In the genomic region with DNA sequence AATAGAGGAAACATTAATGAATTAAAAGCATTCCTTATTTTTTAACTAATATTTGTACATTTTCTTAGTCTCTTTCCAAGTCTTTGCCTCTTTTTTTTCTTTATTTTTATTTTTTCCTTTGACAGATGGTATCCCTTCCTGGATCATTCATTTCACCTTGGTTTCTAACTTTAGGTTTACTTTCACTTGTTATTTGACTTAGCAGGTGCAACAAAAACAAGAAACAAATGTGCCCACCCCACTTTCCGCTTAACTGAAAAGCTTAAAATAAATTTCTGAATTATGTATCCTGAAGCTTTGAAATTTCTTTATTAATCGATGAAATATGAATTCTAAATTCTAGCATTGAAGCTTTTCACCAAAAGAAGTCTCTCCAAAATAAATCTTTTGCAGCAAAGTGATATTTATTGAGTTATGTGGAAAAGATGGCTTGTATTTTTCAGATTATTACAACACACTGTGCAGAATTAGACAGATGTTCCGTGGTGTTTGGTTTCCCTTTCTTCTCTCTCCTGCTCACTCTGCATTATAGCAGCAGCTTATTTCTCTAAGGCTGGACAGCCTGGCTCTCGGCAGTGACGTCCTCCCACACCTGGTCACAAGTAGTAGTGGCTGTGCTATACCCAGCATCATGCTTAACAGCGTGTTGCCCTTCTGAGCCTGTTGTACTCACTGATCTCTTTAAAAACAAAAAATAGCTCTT, we compare ENCODE assay signal across 17 cellular contexts.
DNase-seq lines count a peak whose midpoint lies in the region; ATAC-seq and TF ChIP-seq lines count a peak whose summit lies in the region.
"Had no signal": no experiment of that assay in that cellular context is flagged by ENCODE, and none has a peak within 500 bp of the region (broad histone marks: within the 10 kb centered on the region; RNA-seq: fewer than 3 reads in every experiment).

No MANE protein-coding gene starts in this region.

- no peak overlapping the region for H3K4me3 Mint-ChIP-seq in activated CD4-positive, alpha-beta T cell treated with anti-CD3 and anti-CD28 coated beads for 36 hours
- no peak overlapping the region for H3K4me3 Mint-ChIP-seq in activated CD4-positive, alpha-beta T cell treated with anti-CD3 and anti-CD28 coated beads, Interleukin-2, amount 10 ng/mL, durations not matched to agents 7 days and 5 days
- H3K4me3 Mint-ChIP-seq: activated CD4-positive, alpha-beta T cell treated with anti-CD3 and anti-CD28 coated beads, Interleukin-2, amount 10 ng/mL, durations not matched to agents 24 days and 14 days; activated T-cell treated with anti-CD3 and anti-CD28 coated beads, Interleukin-2, amount 50 U/mL, for 4 hours had no signal

- TF ChIP-seq POLR2A in gastrocnemius medialis (IDR thresholded peaks at IDR 0.05): no peak

- no peak overlapping the region for H3K4me3 ChIP-seq in gastrocnemius medialis
- H3K4me3 ChIP-seq: adrenal gland had no signal

- ATAC-seq in activated CD4-positive, alpha-beta T cell treated with anti-CD3 and anti-CD28 coated beads for 36 hours: peak; percentile 39
- ATAC-seq in GM19324 (IDR thresholded peaks at IDR 0.05; ENCODE audit: low FRiP score, unreplicated experiment) (peak; percentile 48), gastrocnemius medialis (peak in 1 of 2 donors; percentile 52), GM18498 (IDR thresholded peaks at IDR 0.05; ENCODE audit: unreplicated experiment) (no peak)
- ATAC-seq: activated T-cell treated with anti-CD3 and anti-CD28 coated beads, Interleukin-2, amount 50 U/mL, for 4 hours; HCT116 had no signal

- in situ Hi-C loops in gastrocnemius medialis (cut with MboI; ENCODE audit: low sequenced_read_pairs in 4 of 4): loop anchor here (5.0 to 25.0 kb wide), 4 partner anchors 134 to 279 kb away; no protein-coding TSS in a partner anchor

- peaks cover 22% of the 10 kb centered on the region for H3K36me3 Mint-ChIP-seq in activated CD4-positive, alpha-beta T cell treated with anti-CD3 and anti-CD28 coated beads for 36 hours (ENCODE audit: low read depth)
- H3K36me3 Mint-ChIP-seq in activated CD4-positive, alpha-beta T cell treated with anti-CD3 and anti-CD28 coated beads, Interleukin-2, amount 10 ng/mL, durations not matched to agents 7 days and 5 days (ENCODE audit: low read depth): peaks cover 24% of the 10 kb centered on the region

- CTCF ChIA-PET in activated CD4-positive, alpha-beta T cell treated with anti-CD3 and anti-CD28 coated beads for 36 hours (lab: Charles Lee): interaction anchor here (0.8 to 2.3 kb wide), 5 partner anchors 22 to 136 kb away, joined by 3 to 7 read pairs (median 5); no protein-coding TSS in a partner anchor
- CTCF ChIA-PET in activated CD4-positive, alpha-beta T cell treated with anti-CD3 and anti-CD28 coated beads, Interleukin-2, amount 10 ng/mL, durations not matched to agents 7 days and 5 days (lab: Charles Lee): interaction anchor here (1.0 to 1.1 kb wide), 2 partner anchors 15 to 287 kb away, joined by 3 to 4 read pairs; no protein-coding TSS in a partner anchor

- H3K4me1 Mint-ChIP-seq in activated CD4-positive, alpha-beta T cell treated with anti-CD3 and anti-CD28 coated beads for 36 hours: peaks cover 8% of the 10 kb centered on the region
- H3K4me1 Mint-ChIP-seq in activated CD4-positive, alpha-beta T cell treated with anti-CD3 and anti-CD28 coated beads, Interleukin-2, amount 10 ng/mL, durations not matched to agents 7 days and 5 days: peaks cover 11% of the 10 kb centered on the region

- intact Hi-C loops in activated CD4-positive, alpha-beta T cell treated with anti-CD3 and anti-CD28 coated beads for 36 hours (cut with DNase I, micrococcal nuclease): no loop called here
- intact Hi-C loops in gastrocnemius medialis (cut with DNase I; ENCODE audit: low total_unique reads): loop anchor here (2.0 to 5.0 kb wide), 4 partner anchors 115 to 274 kb away; no protein-coding TSS in a partner anchor

- no peak overlapping the region for H3K27ac Mint-ChIP-seq in activated CD4-positive, alpha-beta T cell treated with anti-CD3 and anti-CD28 coated beads for 36 hours
- no peak overlapping the region for H3K27ac Mint-ChIP-seq in activated CD4-positive, alpha-beta T cell treated with anti-CD3 and anti-CD28 coated beads, Interleukin-2, amount 10 ng/mL, durations not matched to agents 7 days and 5 days
- H3K27ac Mint-ChIP-seq: activated CD4-positive, alpha-beta T cell treated with anti-CD3 and anti-CD28 coated beads, Interleukin-2, amount 10 ng/mL, durations not matched to agents 24 days and 14 days had no signal

- DNase-seq in activated CD4-positive, alpha-beta T cell treated with anti-CD3 and anti-CD28 coated beads for 36 hours: no peak
- DNase-seq in activated CD4-positive, alpha-beta T cell treated with anti-CD3 and anti-CD28 coated beads, Interleukin-2, amount 10 ng/mL, durations not matched to agents 7 days and 5 days: no peak
- peak; percentile 71 for DNase-seq in NCI-H69 (lab: John Stamatoyannopoulos, UW)
- DNase-seq in gastrocnemius medialis: no peak
- no peak for DNase-seq in GM19240 (ENCODE audit: insufficient read length, low spot score)
- DNase-seq in anterior cingulate cortex (lab: John Stamatoyannopoulos, UW): no peak
- DNase-seq: activated CD4-positive, alpha-beta T cell treated with anti-CD3 and anti-CD28 coated beads, Interleukin-2, amount 10 ng/mL, durations not matched to agents 24 days and 14 days; activated T-cell treated with anti-CD3 and anti-CD28 coated beads, Interleukin-2, amount 50 U/mL, for 4 hours; adrenal gland; Calu3; central memory CD4-positive, alpha-beta T cell; effector CD8-positive, alpha-beta T cell; IMR-90; NCI-H2227 treated with DMSO at 0.1 percent for 48 hours had no signal

- no peaks in the 10 kb centered on the region for H3K27me3 Mint-ChIP-seq in activated CD4-positive, alpha-beta T cell treated with anti-CD3 and anti-CD28 coated beads for 36 hours
- no peaks in the 10 kb centered on the region for H3K27me3 Mint-ChIP-seq in activated CD4-positive, alpha-beta T cell treated with anti-CD3 and anti-CD28 coated beads, Interleukin-2, amount 10 ng/mL, durations not matched to agents 7 days and 5 days
- H3K27me3 Mint-ChIP-seq: activated CD4-positive, alpha-beta T cell treated with anti-CD3 and anti-CD28 coated beads, Interleukin-2, amount 10 ng/mL, durations not matched to agents 24 days and 14 days had no signal

- POLR2A ChIA-PET in activated CD4-positive, alpha-beta T cell treated with anti-CD3 and anti-CD28 coated beads for 36 hours (lab: Charles Lee): no interaction called here
- POLR2A ChIA-PET in activated CD4-positive, alpha-beta T cell treated with anti-CD3 and anti-CD28 coated beads, Interleukin-2, amount 10 ng/mL, durations not matched to agents 7 days and 5 days (lab: Charles Lee): interaction anchor here (0.6 kb wide), 1 partner anchor 1764 kb away, joined by 3 read pairs; no protein-coding TSS in a partner anchor

- peaks cover 0 to 34% of the 10 kb centered on the region in 2 donors for H3K36me3 ChIP-seq in gastrocnemius medialis

- H3K27ac ChIP-seq in gastrocnemius medialis: peak overlapping the region; percentile 3 to 53 (median 25)
- H3K27ac ChIP-seq: adrenal gland had no signal

- H3K4me1 ChIP-seq in gastrocnemius medialis: peaks cover 0 to 6% of the 10 kb centered on the region in 2 donors

- no peaks in the 10 kb centered on the region for H3K27me3 ChIP-seq in gastrocnemius medialis
- H3K27me3 ChIP-seq: adrenal gland had no signal

- no peak for TF ChIP-seq CTCF in gastrocnemius medialis (IDR thresholded peaks at IDR 0.05 in 4 of 5, conservative IDR thresholded peaks at IDR 0.05 in 1 of 5)

- no peaks in the 10 kb centered on the region for H3K9me3 Mint-ChIP-seq in activated CD4-positive, alpha-beta T cell treated with anti-CD3 and anti-CD28 coated beads for 36 hours (ENCODE audit: low read depth)
- H3K9me3 Mint-ChIP-seq in activated CD4-positive, alpha-beta T cell treated with anti-CD3 and anti-CD28 coated beads, Interleukin-2, amount 10 ng/mL, durations not matched to agents 7 days and 5 days: peaks cover 2% of the 10 kb centered on the region
- H3K9me3 Mint-ChIP-seq: activated CD4-positive, alpha-beta T cell treated with anti-CD3 and anti-CD28 coated beads, Interleukin-2, amount 10 ng/mL, durations not matched to agents 24 days and 14 days; activated T-cell treated with anti-CD3 and anti-CD28 coated beads, Interleukin-2, amount 50 U/mL, for 4 hours had no signal

- no peaks in the 10 kb centered on the region for H3K9me3 ChIP-seq in gastrocnemius medialis
- H3K9me3 ChIP-seq: adrenal gland had no signal
